In the genomic region with DNA sequence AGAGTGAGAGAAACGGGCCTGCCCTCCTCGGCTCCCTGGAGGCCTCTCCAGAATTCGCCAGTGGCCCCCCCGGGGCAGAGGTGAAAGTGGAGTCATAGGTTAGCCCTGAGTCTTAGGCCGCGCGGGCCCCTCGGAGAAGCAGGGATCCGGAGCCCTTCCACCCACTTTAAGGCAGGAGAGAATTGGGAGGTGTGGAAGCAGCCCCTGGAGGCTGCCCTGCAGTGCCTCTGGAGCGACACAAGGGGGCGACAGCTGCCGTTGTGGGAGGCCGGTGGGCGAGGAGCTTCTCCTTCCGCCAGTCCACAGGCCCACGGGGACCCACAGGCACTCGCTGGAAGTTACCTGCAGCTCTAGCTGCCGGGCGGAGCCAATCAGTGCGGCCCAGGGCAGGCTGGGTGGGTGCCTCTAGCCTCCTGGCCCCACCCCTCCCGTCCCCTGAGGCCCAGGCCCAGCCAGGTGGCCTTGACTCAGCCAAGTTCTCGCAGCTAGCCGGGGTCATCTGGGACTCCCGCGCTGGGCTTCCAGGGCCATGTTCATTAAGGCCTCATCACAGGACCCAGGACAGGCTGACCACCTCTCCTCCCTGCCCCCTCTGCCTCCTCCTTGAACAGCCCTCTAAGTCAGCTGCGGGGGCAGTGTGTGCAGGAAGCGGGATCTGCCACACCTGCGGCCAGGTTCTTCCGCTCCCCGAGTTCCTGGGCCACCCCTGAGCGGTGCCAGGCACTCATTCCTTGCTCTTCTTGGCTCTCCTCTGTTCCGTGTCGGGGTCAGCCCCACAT, we compare ENCODE assay signal across 8 cellular contexts. TPM values are rescaled to one million over a fixed set of nuclear protein-coding genes. Genes with fewer than 3 reads are reported as not detected.
DNase-seq lines count a peak whose midpoint lies in the region; ATAC-seq and TF ChIP-seq lines count a peak whose summit lies in the region.

No MANE protein-coding gene starts in this region.

- peaks cover 34% of the 10 kb centered on the region for H4K20me1 ChIP-seq in GM23338 (replicated peaks; ENCODE audit: insufficient read depth)

- TF ChIP-seq POLR2A in spleen (IDR thresholded peaks at IDR 0.05), result no peak

- H2AFZ ChIP-seq in GM23338, result no peak overlapping the region

- peak overlapping the region; percentile 63; the same call in 1 of the 2 replicates for H3K27ac ChIP-seq in GM23338 (ENCODE audit: low read depth)
- H3K27ac ChIP-seq in spleen, result peak overlapping the region; percentile 15 to 92 (median 78)

- no peaks in the 10 kb centered on the region; the same call in 1 of the 2 replicates for H3K36me3 ChIP-seq in GM23338 (ENCODE audit: insufficient read depth)
- peaks cover 0 to 45% (median 7%) of the 10 kb centered on the region in 6 donors for H3K36me3 ChIP-seq in spleen

- H3K27me3 Mint-ChIP-seq in GM23338 (ENCODE audit: insufficient read depth, low read depth, poor library complexity), result peaks cover 8% of the 10 kb centered on the region
- no peaks in the 10 kb centered on the region for H3K27me3 Mint-ChIP-seq in activated naive CD8-positive, alpha-beta T cell

- intact Hi-C loops in left cardiac atrium (cut with DNase I), result loop anchor here in 1 of 2 donors (2.0 kb wide), 1 partner anchor 15 kb away; no protein-coding TSS in a partner anchor
- intact Hi-C loops in spleen (cut with DNase I; ENCODE audit: low total_unique reads), result no loop called here

- TF ChIP-seq CTCF in GM23338 (conservative IDR thresholded peaks at IDR 0.05; ENCODE audit: low read depth in 2 of 2) (peak; percentile 87 to 90), spleen (IDR thresholded peaks at IDR 0.05 in 8 of 11, conservative IDR thresholded peaks at IDR 0.05 in 3 of 11) (peak; percentile 82 to 98 (median 94))

- peaks cover 6% of the 10 kb centered on the region; the same call in 1 of the 2 replicates for H3F3A ChIP-seq in GM23338 (replicated peaks; ENCODE audit: low read depth)

- 45 to 56% (median 48%) methylated on average over 21 to 33 of the region's 33 CpGs for WGBS in spleen, 5 donors

- peaks cover 69% of the 10 kb centered on the region for H3K4me1 Mint-ChIP-seq in GM23338
- peaks cover 76% of the 10 kb centered on the region for H3K4me1 Mint-ChIP-seq in activated naive CD8-positive, alpha-beta T cell (ENCODE audit: low read depth)

- no peaks in the 10 kb centered on the region for H3K9me3 Mint-ChIP-seq in GM23338
- H3K9me3 Mint-ChIP-seq in activated naive CD8-positive, alpha-beta T cell (ENCODE audit: low read depth), result no peaks in the 10 kb centered on the region

- H3K4me2 ChIP-seq in GM23338, result peak overlapping the region; percentile 69

- H3K9me2 ChIP-seq in GM23338 (ENCODE audit: insufficient read depth), result no peaks in the 10 kb centered on the region

- DNase-seq in GM23338 (ENCODE audit: low spot score) (peak; percentile 85), left cardiac atrium (no peak), spleen (peak; percentile 91)

- H3K4me3 ChIP-seq in GM23338, result no peak overlapping the region
- H3K4me3 ChIP-seq in spleen, result peak overlapping the region; percentile 2 to 65 (median 21)

- peaks cover 3% of the 10 kb centered on the region; the same call in 2 of the 3 replicates for H3K36me3 Mint-ChIP-seq in GM23338 (ENCODE audit: low read depth)
- H3K36me3 Mint-ChIP-seq in activated naive CD8-positive, alpha-beta T cell, result peaks cover 3% of the 10 kb centered on the region

- H3K4me1 ChIP-seq in GM23338 (ENCODE audit: insufficient read depth), result peaks cover 53% of the 10 kb centered on the region
- peaks cover 34 to 97% (median 80%) of the 10 kb centered on the region in 6 donors for H3K4me1 ChIP-seq in spleen

- H3K79me2 ChIP-seq in GM23338 (replicated peaks; ENCODE audit: insufficient read depth), result peaks cover 86% of the 10 kb centered on the region

- H3K27ac Mint-ChIP-seq in GM23338, result peak overlapping the region; percentile 82
- peak overlapping the region; percentile 91 for H3K27ac Mint-ChIP-seq in activated naive CD8-positive, alpha-beta T cell

- peak overlapping the region; percentile 40; the same call in 2 of the 3 replicates for H3K4me3 Mint-ChIP-seq in GM23338
- H3K4me3 Mint-ChIP-seq in activated naive CD8-positive, alpha-beta T cell, result peak overlapping the region; percentile 82

- no peaks in the 10 kb centered on the region for H3K27me3 ChIP-seq in GM23338 (ENCODE audit: insufficient read depth)
- H3K27me3 ChIP-seq in spleen (replicated peaks in 1 of 7), result no peaks in the 10 kb centered on the region

- ATAC-seq in GM23338, result peak; percentile 76
- ATAC-seq in SK-N-SH treated with all-trans-retinoic acid at 6 μM for 48 hours, result peak; percentile 65
- peak; percentile 20 to 33 for ATAC-seq in left cardiac atrium
- no peak for ATAC-seq in GM18867 (IDR thresholded peaks at IDR 0.05; ENCODE audit: unreplicated experiment)
- no peak for ATAC-seq in HG03469 (IDR thresholded peaks at IDR 0.05; ENCODE audit: unreplicated experiment)
- no peak for ATAC-seq in GM19324 (IDR thresholded peaks at IDR 0.05; ENCODE audit: low FRiP score, unreplicated experiment)

- H3K9me3 ChIP-seq in spleen, result no peaks in the 10 kb centered on the region

TF ChIP-seq in GM23338, 12 proteins besides CTCF, POLR2A, EP300 and RAD21 (continues in another document):
- TF ChIP-seq JUNB (IDR thresholded peaks at IDR 0.05; ENCODE audit: unreplicated experiment), result no peak
- no peak for TF ChIP-seq EZH2 (IDR thresholded peaks at IDR 0.05; ENCODE audit: low read depth, unreplicated experiment)
- no peak for TF ChIP-seq NANOG (IDR thresholded peaks at IDR 0.05; ENCODE audit: borderline replicate concordance)
- TF ChIP-seq EZH2phosphoT487 (IDR thresholded peaks at IDR 0.05; ENCODE audit: unreplicated experiment), result no peak
- TF ChIP-seq CREB1 (CRISPR knock-in tag; IDR thresholded peaks at IDR 0.05; ENCODE audit: low read depth), result no peak

TF ChIP-seq in SK-N-SH treated with all-trans-retinoic acid at 6 μM for 48 hours, 23 proteins besides CTCF, POLR2A, EP300 and RAD21:
- TF ChIP-seq GLIS3 (CRISPR knock-in tag; IDR thresholded peaks at IDR 0.05) (no peak), ARNTL (CRISPR knock-in tag; IDR thresholded peaks at IDR 0.05; ENCODE audit: borderline replicate concordance, low read depth) (no peak), OSR1 (CRISPR knock-in tag; IDR thresholded peaks at IDR 0.05) (no peak), TOX (CRISPR knock-in tag; IDR thresholded peaks at IDR 0.05; ENCODE audit: borderline replicate concordance) (no peak), PPARA (CRISPR knock-in tag; IDR thresholded peaks at IDR 0.05; ENCODE audit: borderline replicate concordance) (no peak)
- TF ChIP-seq, protein P1, sequence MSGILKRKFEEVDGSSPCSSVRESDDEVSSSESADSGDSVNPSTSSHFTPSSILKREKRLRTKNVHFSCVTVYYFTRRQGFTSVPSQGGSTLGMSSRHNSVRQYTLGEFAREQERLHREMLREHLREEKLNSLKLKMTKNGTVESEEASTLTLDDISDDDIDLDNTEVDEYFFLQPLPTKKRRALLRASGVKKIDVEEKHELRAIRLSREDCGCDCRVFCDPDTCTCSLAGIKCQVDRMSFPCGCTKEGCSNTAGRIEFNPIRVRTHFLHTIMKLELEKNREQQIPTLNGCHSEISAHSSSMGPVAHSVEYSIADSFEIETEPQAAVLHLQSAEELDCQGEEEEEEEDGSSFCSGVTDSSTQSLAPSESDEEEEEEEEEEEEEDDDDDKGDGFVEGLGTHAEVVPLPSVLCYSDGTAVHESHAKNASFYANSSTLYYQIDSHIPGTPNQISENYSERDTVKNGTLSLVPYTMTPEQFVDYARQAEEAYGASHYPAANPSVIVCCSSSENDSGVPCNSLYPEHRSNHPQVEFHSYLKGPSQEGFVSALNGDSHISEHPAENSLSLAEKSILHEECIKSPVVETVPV (CRISPR knock-in tag; IDR thresholded peaks at IDR 0.05), result no peak
- TF ChIP-seq, protein P2, sequence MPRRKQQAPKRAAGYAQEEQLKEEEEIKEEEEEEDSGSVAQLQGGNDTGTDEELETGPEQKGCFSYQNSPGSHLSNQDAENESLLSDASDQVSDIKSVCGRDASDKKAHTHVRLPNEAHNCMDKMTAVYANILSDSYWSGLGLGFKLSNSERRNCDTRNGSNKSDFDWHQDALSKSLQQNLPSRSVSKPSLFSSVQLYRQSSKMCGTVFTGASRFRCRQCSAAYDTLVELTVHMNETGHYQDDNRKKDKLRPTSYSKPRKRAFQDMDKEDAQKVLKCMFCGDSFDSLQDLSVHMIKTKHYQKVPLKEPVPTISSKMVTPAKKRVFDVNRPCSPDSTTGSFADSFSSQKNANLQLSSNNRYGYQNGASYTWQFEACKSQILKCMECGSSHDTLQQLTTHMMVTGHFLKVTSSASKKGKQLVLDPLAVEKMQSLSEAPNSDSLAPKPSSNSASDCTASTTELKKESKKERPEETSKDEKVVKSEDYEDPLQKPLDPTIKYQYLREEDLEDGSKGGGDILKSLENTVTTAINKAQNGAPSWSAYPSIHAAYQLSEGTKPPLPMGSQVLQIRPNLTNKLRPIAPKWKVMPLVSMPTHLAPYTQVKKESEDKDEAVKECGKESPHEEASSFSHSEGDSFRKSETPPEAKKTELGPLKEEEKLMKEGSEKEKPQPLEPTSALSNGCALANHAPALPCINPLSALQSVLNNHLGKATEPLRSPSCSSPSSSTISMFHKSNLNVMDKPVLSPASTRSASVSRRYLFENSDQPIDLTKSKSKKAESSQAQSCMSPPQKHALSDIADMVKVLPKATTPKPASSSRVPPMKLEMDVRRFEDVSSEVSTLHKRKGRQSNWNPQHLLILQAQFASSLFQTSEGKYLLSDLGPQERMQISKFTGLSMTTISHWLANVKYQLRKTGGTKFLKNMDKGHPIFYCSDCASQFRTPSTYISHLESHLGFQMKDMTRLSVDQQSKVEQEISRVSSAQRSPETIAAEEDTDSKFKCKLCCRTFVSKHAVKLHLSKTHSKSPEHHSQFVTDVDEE (CRISPR knock-in tag; IDR thresholded peaks at IDR 0.05), result no peak

RNA-seq across cellular contexts. Expression of gene DGKZ, which starts 5.0 kb away (rescaled TPM):
- 148 and 170 TPM in 2 replicates for total RNA-seq in GM23338 (2014; rRNA removed; shearing (Covaris generic))
- polyA plus RNA-seq in GM23338 (2016; fragmentation: Nextera tagmentation; extraction: Ambion mirVana), result 45.1 and 45.7 TPM in 2 replicates
- total RNA-seq in left cardiac atrium, result 10 to 100 TPM; 80.2 to 91.8 TPM
- 100 to 1,000 TPM in 5 of 7 donors, 10 to 100 TPM in 2; 86.0 to 136 (median 106) TPM for total RNA-seq in spleen
- 10 to 100 TPM; 44.2 to 89.0 (median 60.9) TPM for polyA plus RNA-seq in spleen

RNA-seq across cellular contexts. Expression of gene MDK, which starts 29.2 kb away (rescaled TPM):
- total RNA-seq in GM23338 (2014; rRNA removed; shearing (Covaris generic)), result 388 and 438 TPM in 2 replicates
- polyA plus RNA-seq in GM23338 (2016; fragmentation: Nextera tagmentation; extraction: Ambion mirVana) (451 and 477 TPM in 2 replicates), spleen (10 to 100 TPM; 16.2 to 26.6 (median 22.3) TPM)
- total RNA-seq in left cardiac atrium (10 to 100 TPM; 11.0 to 15.2 TPM), spleen (10 to 100 TPM; 22.6 to 52.8 (median 36.8) TPM)

RNA-seq across cellular contexts. Expression of gene CHRM4, which starts 39.3 kb away (rescaled TPM):
- 0.93 and 0.97 TPM in 2 replicates for total RNA-seq in GM23338 (2014; rRNA removed; shearing (Covaris generic))
- polyA plus RNA-seq in GM23338 (2016; fragmentation: Nextera tagmentation; extraction: Ambion mirVana) (not detected in 2 replicates), spleen (1 to 10 TPM in 1 of 3 donors, under 1 TPM in 2; 0.06 to 2.0 (median 0.20) TPM)
- total RNA-seq in left cardiac atrium (under 1 TPM in 1 of 2 donors, not detected in 1; 0.21 TPM), spleen (10 to 100 TPM in 3 of 7 donors, 1 to 10 TPM in 4; 2.3 to 34.1 (median 8.5) TPM)

Comparison
In these comparisons a context has a peak if more than half of its experiments do, and no peak if none do; other contexts are left out.
1. ATAC-seq: peak in GM23338 (single experiment), SK-N-SH treated with all-trans-retinoic acid at 6 μM for 48 hours (single experiment) and left cardiac atrium (2 of 2); none in GM18867 (single experiment), HG03469 (single experiment) and GM19324 (single experiment).